Comparison of ENCODE assay signal across 1 cellular context in genomic region chr1:219066631-219067349, GRCh38.
TF ChIP-seq lines count a peak whose summit lies in the region.

No MANE protein-coding gene starts in this region.

TF ChIP-seq in K562, 482 proteins besides CTCF, POLR2A, EP300 and RAD21 (continued from another document):
- TF ChIP-seq MBD1 (CRISPR knock-in tag; IDR thresholded peaks at IDR 0.05) (no peak), ZNF384 (IDR thresholded peaks at IDR 0.05; ENCODE audit: low read depth, low read length) (peak; percentile 41; the same call in 1 of the 2 replicates), FOXJ2 (tag; IDR thresholded peaks at IDR 0.05) (peak; percentile 93), ZNF766 (CRISPR knock-in tag; conservative IDR thresholded peaks at IDR 0.05) (peak; percentile 88)
- TF ChIP-seq, protein P1, sequence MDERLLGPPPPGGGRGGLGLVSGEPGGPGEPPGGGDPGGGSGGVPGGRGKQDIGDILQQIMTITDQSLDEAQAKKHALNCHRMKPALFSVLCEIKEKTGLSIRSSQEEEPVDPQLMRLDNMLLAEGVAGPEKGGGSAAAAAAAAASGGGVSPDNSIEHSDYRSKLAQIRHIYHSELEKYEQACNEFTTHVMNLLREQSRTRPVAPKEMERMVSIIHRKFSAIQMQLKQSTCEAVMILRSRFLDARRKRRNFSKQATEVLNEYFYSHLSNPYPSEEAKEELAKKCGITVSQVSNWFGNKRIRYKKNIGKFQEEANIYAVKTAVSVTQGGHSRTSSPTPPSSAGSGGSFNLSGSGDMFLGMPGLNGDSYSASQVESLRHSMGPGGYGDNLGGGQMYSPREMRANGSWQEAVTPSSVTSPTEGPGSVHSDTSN (CRISPR knock-in tag; IDR thresholded peaks at IDR 0.05; ENCODE audit: low read depth), result no peak
- TF ChIP-seq, protein P1 (tag; conservative IDR thresholded peaks at IDR 0.05; ENCODE audit: low read depth), result peak; percentile 91
TF ChIP-seq in K562: peak in this region for 9.
